In genomic region chr1:156233421-156234127, GRCh38 we compare ENCODE assay signal across 15 cellular contexts. TPM values are rescaled to one million over a fixed set of nuclear protein-coding genes. Genes with fewer than 3 reads are reported as not detected.
DNase-seq lines count a peak whose midpoint lies in the region; ATAC-seq and TF ChIP-seq lines count a peak whose summit lies in the region.
"Had no signal": no experiment of that assay in that cellular context is flagged by ENCODE, and none has a peak within 500 bp of the region (broad histone marks: within the 10 kb centered on the region; RNA-seq: fewer than 3 reads in every experiment).

No MANE protein-coding gene starts in this region.

- peak; percentile 84 for DNase-seq in GM03348 (ENCODE audit: low spot score)
- DNase-seq in SJSA1 (ENCODE audit: low read depth in 1 of 2, low spot score in 2 of 2): peak; percentile 75 to 89
- DNase-seq in fibroblast of lung (ENCODE audit: low read depth in 2 of 2): peak; percentile 73 to 91
- DNase-seq in renal cortical epithelial cell (ENCODE audit: low read depth): peak; percentile 32
- DNase-seq in tibial artery: no peak
- DNase-seq in activated CD4-positive, CD25-positive, alpha-beta regulatory T cell treated with anti-CD3 and anti-CD28 coated beads, Interleukin-2, amount 50 U/mL, for 72 hours: no peak
- no peak for DNase-seq in natural killer cell
- DNase-seq in stimulated activated naive CD8-positive, alpha-beta T cell treated with anti-CD3 and anti-CD28 coated beads, Interleukin-15, amount 100 ng/mL, for 72 hours: no peak
- DNase-seq: activated CD4-positive, alpha-beta T cell treated with anti-CD3 and anti-CD28 coated beads, Interleukin-2, amount 50 U/mL, for 1 hour; DMS53; effector memory CD8-positive, alpha-beta T cell; naive thymus-derived CD4-positive, alpha-beta T cell; NCI-H1105; NCI-H748 treated with DMSO at 0.1 percent for 48 hours had no signal

- no peak overlapping the region for H3K4me3 Mint-ChIP-seq in natural killer cell
- H3K4me3 Mint-ChIP-seq in stimulated activated naive CD8-positive, alpha-beta T cell treated with anti-CD3 and anti-CD28 coated beads, Interleukin-15, amount 100 ng/mL, for 72 hours: no peak overlapping the region
- H3K4me3 Mint-ChIP-seq: activated naive CD4-positive, alpha-beta T cell treated with anti-CD3 and anti-CD28 coated beads, Interleukin-2, amount 50 U/mL, for 24 hours; effector memory CD8-positive, alpha-beta T cell; naive thymus-derived CD4-positive, alpha-beta T cell had no signal

- H3K27ac ChIP-seq in SJSA1 (peak overlapping the region; percentile 94), fibroblast of lung (ENCODE audit: insufficient read depth, low read length) (peak overlapping the region; percentile 95), tibial artery (no peak overlapping the region)

- no peaks in the 10 kb centered on the region for H4K20me1 ChIP-seq in fibroblast of lung (ENCODE audit: control insufficient read depth, extremely low read depth, insufficient read depth, low read length)

- H3K79me2 ChIP-seq in fibroblast of lung (ENCODE audit: control insufficient read depth, insufficient read depth, low read length): no peaks in the 10 kb centered on the region

- H3K4me3 ChIP-seq in SJSA1 (no peak overlapping the region), fibroblast of lung (replicated peaks in 1 of 4; ENCODE audit: control extremely low read depth in 1 of 4, insufficient read depth in 1 of 4, low read depth in 3 of 4, low read length in 4 of 4) (no peak overlapping the region), tibial artery (no peak overlapping the region)

- no peaks in the 10 kb centered on the region for H3K9me3 ChIP-seq in SJSA1 (replicated peaks)
- H3K9me3 ChIP-seq in fibroblast of lung (ENCODE audit: control insufficient read depth, insufficient read depth, low read depth, low read length): no peaks in the 10 kb centered on the region
- H3K9me3 ChIP-seq in tibial artery: no peaks in the 10 kb centered on the region

- peaks cover 27% of the 10 kb centered on the region for H3K36me3 ChIP-seq in SJSA1
- H3K36me3 ChIP-seq in fibroblast of lung (ENCODE audit: control insufficient read depth, insufficient read depth, low read length): peaks cover 6% of the 10 kb centered on the region
- H3K36me3 ChIP-seq in tibial artery: peaks cover 51 to 84% (median 53%) of the 10 kb centered on the region in 3 donors

- peaks cover 13% of the 10 kb centered on the region for H3K4me1 ChIP-seq in SJSA1 (replicated peaks)
- H3K4me1 ChIP-seq in fibroblast of lung (ENCODE audit: control insufficient read depth, extremely low read depth, insufficient read depth, low read length): peaks cover 14% of the 10 kb centered on the region
- H3K4me1 ChIP-seq in tibial artery: no peaks in the 10 kb centered on the region

- H3K9me3 Mint-ChIP-seq in natural killer cell: no peaks in the 10 kb centered on the region
- no peaks in the 10 kb centered on the region for H3K9me3 Mint-ChIP-seq in stimulated activated naive CD8-positive, alpha-beta T cell treated with anti-CD3 and anti-CD28 coated beads, Interleukin-15, amount 100 ng/mL, for 72 hours
- H3K9me3 Mint-ChIP-seq: activated naive CD4-positive, alpha-beta T cell treated with anti-CD3 and anti-CD28 coated beads, Interleukin-2, amount 50 U/mL, for 24 hours; effector memory CD8-positive, alpha-beta T cell had no signal

- H3K9ac ChIP-seq in fibroblast of lung (ENCODE audit: insufficient read depth, low read length): no peak overlapping the region

- no peak overlapping the region for H2AFZ ChIP-seq in fibroblast of lung (ENCODE audit: low read length)

- TF ChIP-seq CTCF in fibroblast of lung (conservative IDR thresholded peaks at IDR 0.05 in 1 of 2, IDR thresholded peaks at IDR 0.05 in 1 of 2; ENCODE audit: low read depth in 1 of 2, low read length in 2 of 2): no peak
- TF ChIP-seq CTCF in tibial artery (IDR thresholded peaks at IDR 0.05): no peak
- no peak for TF ChIP-seq CTCF in natural killer cell (IDR thresholded peaks at IDR 0.05)

- no peaks in the 10 kb centered on the region for H3K27me3 ChIP-seq in SJSA1 (replicated peaks)
- H3K27me3 ChIP-seq in fibroblast of lung (ENCODE audit: control insufficient read depth, insufficient read depth, low read length): no peaks in the 10 kb centered on the region
- H3K27me3 ChIP-seq in tibial artery: no peaks in the 10 kb centered on the region

- no peaks in the 10 kb centered on the region for H3K27me3 Mint-ChIP-seq in natural killer cell (ENCODE audit: low read depth in 2 of 2)
- H3K27me3 Mint-ChIP-seq in stimulated activated naive CD8-positive, alpha-beta T cell treated with anti-CD3 and anti-CD28 coated beads, Interleukin-15, amount 100 ng/mL, for 72 hours: no peaks in the 10 kb centered on the region
- H3K27me3 Mint-ChIP-seq: activated naive CD4-positive, alpha-beta T cell treated with anti-CD3 and anti-CD28 coated beads, Interleukin-2, amount 50 U/mL, for 24 hours; effector memory CD8-positive, alpha-beta T cell; naive thymus-derived CD4-positive, alpha-beta T cell had no signal

- H3K36me3 Mint-ChIP-seq in natural killer cell: no peaks in the 10 kb centered on the region

- ATAC-seq in natural killer cell: no peak
- no peak for ATAC-seq in stimulated activated naive CD8-positive, alpha-beta T cell treated with anti-CD3 and anti-CD28 coated beads, Interleukin-15, amount 100 ng/mL, for 72 hours
- ATAC-seq: effector memory CD8-positive, alpha-beta T cell; naive thymus-derived CD4-positive, alpha-beta T cell had no signal

- intact Hi-C loops in tibial artery (cut with DNase I; ENCODE audit: low total_unique reads) (no loop called here), natural killer cell (cut with micrococcal nuclease) (no loop called here)

- H3K4me2 ChIP-seq in fibroblast of lung (ENCODE audit: extremely low read depth, insufficient read depth, low read length): peak overlapping the region; percentile 68

- no peak overlapping the region for H3K27ac Mint-ChIP-seq in natural killer cell
- no peak overlapping the region for H3K27ac Mint-ChIP-seq in stimulated activated naive CD8-positive, alpha-beta T cell treated with anti-CD3 and anti-CD28 coated beads, Interleukin-15, amount 100 ng/mL, for 72 hours
- H3K27ac Mint-ChIP-seq: activated naive CD4-positive, alpha-beta T cell treated with anti-CD3 and anti-CD28 coated beads, Interleukin-2, amount 50 U/mL, for 24 hours; effector memory CD8-positive, alpha-beta T cell had no signal

- H3K4me1 Mint-ChIP-seq in natural killer cell: no peaks in the 10 kb centered on the region
- H3K4me1 Mint-ChIP-seq in stimulated activated naive CD8-positive, alpha-beta T cell treated with anti-CD3 and anti-CD28 coated beads, Interleukin-15, amount 100 ng/mL, for 72 hours: peaks cover 23% of the 10 kb centered on the region
- H3K4me1 Mint-ChIP-seq: activated naive CD4-positive, alpha-beta T cell treated with anti-CD3 and anti-CD28 coated beads, Interleukin-2, amount 50 U/mL, for 24 hours had no signal

RNA-seq across cellular contexts. Expression of gene BGLAP, which starts 8.4 kb away (rescaled TPM):
- total RNA-seq in SJSA1 (2014; rRNA removed; shearing (Covaris generic)): not detected in 2 replicates
- total RNA-seq in fibroblast of lung: 0.26 and 0.50 TPM in 2 replicates
- polyA plus RNA-seq in fibroblast of lung: 0.12 and 0.34 TPM in 2 replicates
- 0.52 TPM in 1 of 2 replicates, not detected in the other for polyA plus RNA-seq in fibroblast of lung (2012)
- polyA minus RNA-seq in fibroblast of lung (ENCODE audit: low replicate concordance): not detected in 2 replicates
- total RNA-seq in renal cortical epithelial cell: 0.15 TPM in 1 of 2 replicates, not detected in the other
- total RNA-seq in natural killer cell: 1 to 10 TPM in 2 of 3 donors, under 1 TPM in 1; 0.45 to 1.6 (median 1.1) TPM

RNA-seq across cellular contexts. Expression of gene PAQR6, which starts 14.3 kb away (rescaled TPM):
- 0.16 and 0.32 TPM in 2 replicates for total RNA-seq in SJSA1 (2014; rRNA removed; shearing (Covaris generic))
- 0.26 and 0.33 TPM in 2 replicates for total RNA-seq in fibroblast of lung
- 0.05 and 0.17 TPM in 2 replicates for polyA plus RNA-seq in fibroblast of lung
- 0.27 and 0.33 TPM in 2 replicates for polyA plus RNA-seq in fibroblast of lung (2012)
- not detected in 2 replicates for polyA minus RNA-seq in fibroblast of lung (ENCODE audit: low replicate concordance)
- total RNA-seq in renal cortical epithelial cell: 0.80 TPM in 1 of 2 replicates, not detected in the other
- total RNA-seq in natural killer cell: 1 to 10 TPM; 2.6 to 5.5 (median 3.5) TPM

RNA-seq across cellular contexts. Expression of gene PMF1, which starts 20.8 kb away (rescaled TPM):
- 85.6 and 100 TPM in 2 replicates for total RNA-seq in SJSA1 (2014; rRNA removed; shearing (Covaris generic))
- 21.6 and 24.1 TPM in 2 replicates for total RNA-seq in fibroblast of lung
- 46.8 and 57.6 TPM in 2 replicates for polyA plus RNA-seq in fibroblast of lung
- 34.4 and 47.5 TPM in 2 replicates for polyA plus RNA-seq in fibroblast of lung (2012)
- polyA minus RNA-seq in fibroblast of lung (ENCODE audit: low replicate concordance): 18.6 and 20.0 TPM in 2 replicates
- 47.1 and 65.8 TPM in 2 replicates for total RNA-seq in renal cortical epithelial cell
- 10 to 100 TPM; 61.5 to 70.3 (median 64.0) TPM for total RNA-seq in natural killer cell

RNA-seq across cellular contexts. Expression of gene SLC25A44, which starts 39.7 kb away (rescaled TPM):
- 16.4 and 17.9 TPM in 2 replicates for total RNA-seq in SJSA1 (2014; rRNA removed; shearing (Covaris generic))
- 5.4 and 8.4 TPM in 2 replicates for total RNA-seq in fibroblast of lung
- 32.1 and 35.4 TPM in 2 replicates for polyA plus RNA-seq in fibroblast of lung
- polyA plus RNA-seq in fibroblast of lung (2012): 20.3 and 20.5 TPM in 2 replicates
- polyA minus RNA-seq in fibroblast of lung (ENCODE audit: low replicate concordance): 36.8 and 52.8 TPM in 2 replicates
- 5.9 and 17.4 TPM in 2 replicates for total RNA-seq in renal cortical epithelial cell
- 10 to 100 TPM; 17.1 to 49.2 (median 22.0) TPM for total RNA-seq in natural killer cell

RNA-seq across cellular contexts. Expression of gene SMG5, which starts 49.1 kb away (rescaled TPM):
- total RNA-seq in SJSA1 (2014; rRNA removed; shearing (Covaris generic)): 49.8 and 68.2 TPM in 2 replicates
- total RNA-seq in fibroblast of lung (47.3 and 65.9 TPM in 2 replicates), renal cortical epithelial cell (58.5 and 92.8 TPM in 2 replicates), natural killer cell (10 to 100 TPM; 76.7 to 93.9 (median 87.6) TPM)
- polyA plus RNA-seq in fibroblast of lung: 18.6 and 21.6 TPM in 2 replicates
- polyA plus RNA-seq in fibroblast of lung (2012): 31.6 and 34.8 TPM in 2 replicates
- polyA minus RNA-seq in fibroblast of lung (ENCODE audit: low replicate concordance): 48.8 and 65.7 TPM in 2 replicates

Comparison
In these comparisons a context has a peak if more than half of its experiments do, and no peak if none do; other contexts are left out.
1. DNase-seq: peak in GM03348 (single experiment), SJSA1 (2 of 2), fibroblast of lung (2 of 2) and renal cortical epithelial cell (single experiment); none in tibial artery (0 of 2), activated CD4-positive, CD25-positive, alpha-beta regulatory T cell treated with anti-CD3 and anti-CD28 coated beads, Interleukin-2, amount 50 U/mL, for 72 hours (single experiment), natural killer cell (single experiment) and stimulated activated naive CD8-positive, alpha-beta T cell treated with anti-CD3 and anti-CD28 coated beads, Interleukin-15, amount 100 ng/mL, for 72 hours (0 of 2).
2. H3K27ac ChIP-seq: peak in SJSA1 (single experiment) and fibroblast of lung (single experiment); none in tibial artery (0 of 2).